In the genomic region with DNA sequence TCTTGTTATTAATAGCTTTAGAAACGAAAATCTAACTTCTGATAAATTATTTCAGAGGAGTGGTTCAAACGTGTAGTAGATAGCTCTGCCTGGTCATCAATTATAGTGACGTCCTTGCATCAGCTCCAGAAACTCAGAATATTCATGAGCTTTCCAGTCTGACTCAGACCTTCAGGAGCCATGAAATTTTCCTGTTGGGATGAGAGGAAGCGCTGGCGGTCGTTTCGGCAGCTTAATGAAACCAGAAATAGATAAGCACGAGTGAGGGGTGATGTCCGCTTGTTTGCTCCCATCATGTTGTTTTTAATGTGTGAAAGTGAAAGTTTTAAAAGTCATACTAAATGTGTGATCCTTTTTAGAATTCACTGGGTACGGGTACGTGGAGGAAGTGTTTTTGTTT, we compare ENCODE assay signal across 8 cellular contexts.
DNase-seq lines count a peak whose midpoint lies in the region; ATAC-seq and TF ChIP-seq lines count a peak whose summit lies in the region.

No MANE protein-coding gene starts in this region.

- H3K4me1 Mint-ChIP-seq in activated B cell treated with CpG ODN at 0.5 μM for 24 hours, result peaks cover 14% of the 10 kb centered on the region
- H3K4me1 Mint-ChIP-seq in stimulated activated naive B cell treated with anti-CD40 and anti-IgM and Interleukin-4, amounts not matched to agents 10 μg/mL and 1 μg/mL and 100 μg/mL, for 72 hours, result peaks cover 7 to 12% of the 10 kb centered on the region in 2 donors

- H3K4me3 ChIP-seq in cardiac muscle cell (no peak overlapping the region), hepatocyte (no peak overlapping the region)

- peaks cover 94% of the 10 kb centered on the region for H3K79me2 ChIP-seq in hepatocyte

- CTCF ChIA-PET in activated B cell treated with CpG ODN at 0.5 μM for 24 hours (lab: Charles Lee), result interaction anchor here (0.9 to 1.2 kb wide), 4 partner anchors 14 to 87 kb away, joined by 3 to 4 read pairs (median 3); no protein-coding TSS in a partner anchor

- H3K9me2 ChIP-seq in hepatocyte (replicated peaks; ENCODE audit: insufficient read depth), result no peaks in the 10 kb centered on the region

- peak overlapping the region; percentile 90 for H3K27ac Mint-ChIP-seq in activated B cell treated with CpG ODN at 0.5 μM for 24 hours
- peak overlapping the region; percentile 95 for H3K27ac Mint-ChIP-seq in stimulated activated naive B cell treated with anti-CD40 and anti-IgM and Interleukin-4, amounts not matched to agents 10 μg/mL and 1 μg/mL and 100 μg/mL, for 72 hours

- H3K4me3 Mint-ChIP-seq in activated B cell treated with CpG ODN at 0.5 μM for 24 hours, result peak overlapping the region; percentile 84
- H3K4me3 Mint-ChIP-seq in stimulated activated naive B cell treated with anti-CD40 and anti-IgM and Interleukin-4, amounts not matched to agents 10 μg/mL and 1 μg/mL and 100 μg/mL, for 72 hours, result peak overlapping the region; percentile 77 to 83

- peak overlapping the region; percentile 8 for H3K27ac ChIP-seq in cardiac muscle cell
- H3K27ac ChIP-seq in hepatocyte, result peak overlapping the region; percentile 55

- no peaks in the 10 kb centered on the region for H3K9me3 Mint-ChIP-seq in activated B cell treated with CpG ODN at 0.5 μM for 24 hours
- H3K9me3 Mint-ChIP-seq in stimulated activated naive B cell treated with anti-CD40 and anti-IgM and Interleukin-4, amounts not matched to agents 10 μg/mL and 1 μg/mL and 100 μg/mL, for 72 hours, result peaks cover 0 to 3% of the 10 kb centered on the region in 2 donors

- peaks cover 6% of the 10 kb centered on the region for H4K20me1 ChIP-seq in hepatocyte (ENCODE audit: insufficient read depth, poor library complexity, severe bottlenecking)

- H3K4me2 ChIP-seq in hepatocyte, result peak overlapping the region; percentile 64

- peaks cover 4% of the 10 kb centered on the region for H3K36me3 Mint-ChIP-seq in activated B cell treated with CpG ODN at 0.5 μM for 24 hours (ENCODE audit: low read depth)
- peaks cover 2 to 4% of the 10 kb centered on the region in 2 donors for H3K36me3 Mint-ChIP-seq in stimulated activated naive B cell treated with anti-CD40 and anti-IgM and Interleukin-4, amounts not matched to agents 10 μg/mL and 1 μg/mL and 100 μg/mL, for 72 hours

- no peaks in the 10 kb centered on the region for H3K27me3 Mint-ChIP-seq in activated B cell treated with CpG ODN at 0.5 μM for 24 hours
- no peaks in the 10 kb centered on the region for H3K27me3 Mint-ChIP-seq in stimulated activated naive B cell treated with anti-CD40 and anti-IgM and Interleukin-4, amounts not matched to agents 10 μg/mL and 1 μg/mL and 100 μg/mL, for 72 hours

- intact Hi-C loops in Right ventricle myocardium inferior (cut with DNase I), result no loop called here
- intact Hi-C loops in activated B cell treated with CpG ODN at 0.5 μM for 24 hours (cut with micrococcal nuclease), result loop anchor here (2.0 kb wide), 1 partner anchor 1062 kb away; no protein-coding TSS in a partner anchor

- H3K9me3 ChIP-seq in cardiac muscle cell (ENCODE audit: low read depth) (no peaks in the 10 kb centered on the region), hepatocyte (ENCODE audit: low read depth) (no peaks in the 10 kb centered on the region)

- no peak for ATAC-seq in Right ventricle myocardium inferior
- ATAC-seq in activated B cell treated with CpG ODN at 0.5 μM for 24 hours (ENCODE audit: low read depth), result no peak
- no peak for ATAC-seq in stimulated activated naive B cell treated with anti-CD40 and anti-IgM and Interleukin-4, amounts not matched to agents 10 μg/mL and 1 μg/mL and 100 μg/mL, for 72 hours (replicated peaks)
- ATAC-seq in HG03045 (IDR thresholded peaks at IDR 0.05; ENCODE audit: unreplicated experiment), result no peak

- no peak for TF ChIP-seq CTCF in cardiac muscle cell (IDR thresholded peaks at IDR 0.05; ENCODE audit: low read depth, low read length)
- TF ChIP-seq CTCF in activated B cell treated with CpG ODN at 0.5 μM for 24 hours (IDR thresholded peaks at IDR 0.05), result no peak
- TF ChIP-seq CTCF in hepatocyte (IDR thresholded peaks at IDR 0.05; ENCODE audit: poor library complexity), result no peak

- DNase-seq in cardiac muscle cell (ENCODE audit: low read depth in 1 of 2, low spot score in 1 of 2) (peak in 1 of 2 donors; percentile 81), Right ventricle myocardium inferior (ENCODE audit: missing footprints) (no peak), activated B cell treated with CpG ODN at 0.5 μM for 24 hours (no peak), hepatocyte (ENCODE audit: low spot score) (no peak), superior temporal gyrus (ENCODE audit: extremely low spot score) (no peak), 8988T (no peak)
- no peak for DNase-seq in stimulated activated naive B cell treated with anti-CD40 and anti-IgM and Interleukin-4, amounts not matched to agents 10 μg/mL and 1 μg/mL and 100 μg/mL, for 72 hours

- 46% methylated on average over 11 of the region's 11 CpGs for WGBS in hepatocyte (ENCODE audit: low lambda C conversion rate, missing lambda C conversion rate)

- no peak overlapping the region for H2AFZ ChIP-seq in hepatocyte

- H3K36me3 ChIP-seq in cardiac muscle cell (no peaks in the 10 kb centered on the region), hepatocyte (replicated peaks; ENCODE audit: insufficient read depth, low read depth) (no peaks in the 10 kb centered on the region)

- no peaks in the 10 kb centered on the region for H3K4me1 ChIP-seq in cardiac muscle cell (ENCODE audit: low read depth)
- H3K4me1 ChIP-seq in hepatocyte (ENCODE audit: insufficient read depth), result peaks cover 5% of the 10 kb centered on the region

- H3K27me3 ChIP-seq in cardiac muscle cell (no peaks in the 10 kb centered on the region), hepatocyte (no peaks in the 10 kb centered on the region)

- POLR2A ChIA-PET in activated B cell treated with CpG ODN at 0.5 μM for 24 hours (lab: Charles Lee), result interaction anchor here (1.0 kb wide), 1 partner anchor 219 kb away, joined by 5 read pairs; no protein-coding TSS in a partner anchor
